Comparison of ENCODE assay signal across 1 cellular context in genomic region chr2:144448389-144449027, GRCh38.
A peak's percentile ranks its signal among the peaks of the same experiment; 100 is the strongest.
TF ChIP-seq lines count a peak whose summit lies in the region.

No MANE protein-coding gene starts in this region.

TF ChIP-seq in HEK293, 187 proteins besides CTCF, POLR2A, EP300 and RAD21 (continued from another document):
- TF ChIP-seq ZNF354C (tag by site-specific recombination; IDR thresholded peaks at IDR 0.05; ENCODE audit: borderline replicate concordance, low read depth) (no peak), ZSCAN16 (tag by site-specific recombination; IDR thresholded peaks at IDR 0.05) (no peak), ZBTB8A (tag by site-specific recombination; IDR thresholded peaks at IDR 0.05) (0 out of 2 replicates have a peak, but pooled peaks have one; percentile 24), ZNF645 (tag by site-specific recombination; IDR thresholded peaks at IDR 0.05) (no peak)
TF ChIP-seq in HEK293: peak in this region for 12.
